Comparison of ENCODE assay signal across 8 cellular contexts in the genomic region with DNA sequence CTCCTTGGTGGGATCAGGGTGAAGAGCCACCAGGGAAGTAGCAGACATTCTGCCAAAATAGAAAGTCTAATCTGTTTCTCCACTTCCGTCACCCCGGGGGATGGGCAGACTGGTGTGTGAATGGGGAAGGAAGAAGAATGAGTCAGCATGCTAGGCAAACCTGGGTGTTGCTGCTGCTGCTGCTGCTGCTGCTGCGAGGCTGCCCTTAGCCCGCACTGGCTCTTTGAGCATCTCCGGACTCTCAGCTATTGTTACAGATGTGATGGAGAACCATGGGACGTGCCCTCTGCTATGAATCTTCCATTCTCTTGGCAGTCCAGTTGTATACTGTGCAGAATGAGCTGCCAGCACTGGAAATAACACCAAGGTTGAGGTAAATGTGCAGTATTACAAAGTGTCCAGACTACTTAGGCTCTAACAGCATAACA.
DNase-seq lines count a peak whose midpoint lies in the region; ATAC-seq lines count a peak whose summit lies in the region.

No MANE protein-coding gene starts in this region.

- ATAC-seq in GM18519 (IDR thresholded peaks at IDR 0.05; ENCODE audit: low FRiP score, unreplicated experiment) = peak; percentile 94
- peak; percentile 89 for ATAC-seq in HG03039 (IDR thresholded peaks at IDR 0.05; ENCODE audit: unreplicated experiment)
- ATAC-seq in sciatic nerve = peak; percentile 69

- DNase-seq in AG08396 (ENCODE audit: low spot score) (peak; percentile 57), RKO (ENCODE audit: low spot score) (peak; percentile 20), activated T-helper 1 cell treated with Interleukin-2 at 50 U/mL for 16 hours (ENCODE audit: low read depth) (peak; percentile 31), glomerular visceral epithelial cell (ENCODE audit: extremely low spot score) (peak; percentile 12), sciatic nerve (ENCODE audit: low spot score) (peak; percentile 76), D341Med (ENCODE audit: low spot score) (no peak)

- intact Hi-C loops in sciatic nerve (cut with DNase I) = no loop called here
